28 cellular contexts compared by ENCODE assay signal in the genomic region with DNA sequence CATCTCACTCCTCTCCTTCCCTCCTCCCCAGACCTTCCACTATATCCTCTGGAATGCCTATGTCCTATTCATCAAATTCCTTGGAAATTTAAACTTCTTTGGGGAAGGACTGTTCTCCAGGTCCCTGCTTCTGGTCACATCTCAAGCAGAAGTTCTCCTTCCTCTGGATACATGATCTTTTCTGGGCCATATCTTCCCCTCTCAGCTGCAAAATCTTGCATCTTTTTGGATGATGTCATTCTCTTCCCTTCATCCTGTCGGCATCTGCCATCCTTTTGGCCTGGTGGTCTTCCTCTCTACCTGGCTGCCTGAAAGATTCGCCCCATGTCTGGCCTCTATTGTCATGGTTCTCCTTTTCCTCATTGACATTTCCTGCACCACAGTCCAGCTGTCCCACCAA. TPM values are rescaled to one million over a fixed set of nuclear protein-coding genes. Genes with fewer than 3 reads are reported as not detected.
"Had no signal": no experiment of that assay in that cellular context is flagged by ENCODE, and none has a peak within 500 bp of the region (broad histone marks: within the 10 kb centered on the region; RNA-seq: fewer than 3 reads in every experiment).

No MANE protein-coding gene starts in this region.

- H3K27ac ChIP-seq: colonic mucosa, coronary artery, dorsolateral prefrontal cortex, epithelial cell of prostate, esophagus muscularis mucosa, esophagus squamous epithelium, foreskin keratinocyte, gastrocnemius medialis, gastroesophageal sphincter, heart left ventricle, heart right ventricle had no signal

- H3K4me3 ChIP-seq: colonic mucosa, coronary artery, dorsolateral prefrontal cortex, esophagus muscularis mucosa, esophagus squamous epithelium, gastrocnemius medialis, gastroesophageal sphincter, heart left ventricle, heart right ventricle had no signal

- DNase-seq: colonic mucosa; cortex of kidney; dermis blood vessel endothelial cell; dorsolateral prefrontal cortex; effector CD4-positive, alpha-beta T cell; effector CD8-positive, alpha-beta T cell; effector memory CD4-positive, alpha-beta T cell; effector memory CD8-positive, alpha-beta T cell; endodermal cell; erythroblast; esophagus squamous epithelium; foreskin fibroblast; foreskin keratinocyte; foreskin melanocyte; gastrocnemius medialis; glutamatergic neuron; head of caudate nucleus; heart left ventricle; heart right ventricle had no signal

- FAIRE-seq: colon, endometrium, endothelial cell of umbilical vein, frontal cortex had no signal

- ATAC-seq: effector memory CD8-positive, alpha-beta T cell; esophagus mucosa; foreskin keratinocyte; gastrocnemius medialis; gastroesophageal sphincter; heart left ventricle; heart right ventricle had no signal

- H3K36me3 ChIP-seq: colonic mucosa, esophagus muscularis mucosa, esophagus squamous epithelium, gastrocnemius medialis, gastroesophageal sphincter, heart left ventricle, heart right ventricle had no signal

- H3K9me3 ChIP-seq: colonic mucosa had no signal

- H3K4me1 ChIP-seq: colonic mucosa, foreskin keratinocyte, gastrocnemius medialis had no signal

RNA-seq across cellular contexts. Expression of a gene that starts 5.2 kb away (rescaled TPM):
- total RNA-seq: endothelial cell of umbilical vein, esophagus mucosa, esophagus squamous epithelium, foreskin keratinocyte, gastrocnemius medialis, gastroesophageal sphincter had no signal
- polyA plus RNA-seq: endothelial cell of umbilical vein, foreskin keratinocyte, heart left ventricle, heart right ventricle had no signal
